Comparison of ENCODE assay signal across 19 cellular contexts in genomic region chr5:171261361-171261760, GRCh38. TPM values are rescaled to one million over a fixed set of nuclear protein-coding genes. Genes with fewer than 3 reads are reported as not detected.
DNase-seq lines count a peak whose midpoint lies in the region; ATAC-seq, FAIRE-seq and TF ChIP-seq lines count a peak whose summit lies in the region.
"Had no signal": no experiment of that assay in that cellular context is flagged by ENCODE, and none has a peak within 500 bp of the region (broad histone marks: within the 10 kb centered on the region; RNA-seq: fewer than 3 reads in every experiment).

No MANE protein-coding gene starts in this region.

- H3K56ac ChIP-seq in H1 (replicated peaks; ENCODE audit: insufficient read length, low read depth, low read length), result no peak overlapping the region

- no peak overlapping the region for H3K27ac ChIP-seq in H1 (ENCODE audit: low read depth, low read length)
- H3K27ac ChIP-seq: C4-2B had no signal

- H3K23ac ChIP-seq in H1 (ENCODE audit: insufficient read length), result no peak overlapping the region

- no peak overlapping the region for H3K9ac ChIP-seq in Loucy (ENCODE audit: low read depth, low read length, poor library complexity, severe bottlenecking)
- H3K9ac ChIP-seq in H1 (replicated peaks in 1 of 4; ENCODE audit: extremely low read depth in 1 of 4, low read depth in 3 of 4, low read length in 3 of 4), result no peak overlapping the region

- no peaks in the 10 kb centered on the region for H3K23me2 ChIP-seq in H1 (ENCODE audit: low read depth, low read length)

- FAIRE-seq in H1 (lab: Jason Lieb, UNC), result peak; percentile 39
- FAIRE-seq: A204.1, D721Med had no signal

- H3K4ac ChIP-seq in H1 (replicated peaks; ENCODE audit: insufficient read length, low read depth, low read length), result no peak overlapping the region

- H3K4me3 ChIP-seq in Loucy (ENCODE audit: low read length, poor library complexity, severe bottlenecking) (no peak overlapping the region), H1 (ENCODE audit: extremely low read depth in 1 of 4, insufficient read depth in 2 of 4, low read depth in 3 of 4, low read length in 4 of 4) (no peak overlapping the region)
- H3K4me3 ChIP-seq: HAP-1 had no signal

- TF ChIP-seq RAD21 in H1 (IDR thresholded peaks at IDR 0.05 in 1 of 2, conservative IDR thresholded peaks at IDR 0.05 in 1 of 2; ENCODE audit: low read depth in 2 of 2, low read length in 2 of 2), result no peak

- DNase-seq in SK-MEL-5 (ENCODE audit: low read depth, low spot score) (peak; percentile 67), H1 (ENCODE audit: low read depth in 1 of 2, low spot score in 2 of 2) (no peak), pons (ENCODE audit: low spot score) (peak; percentile 13)
- no peak for DNase-seq in activated CD8-positive, alpha-beta memory T cell treated with anti-CD3 and anti-CD28 coated beads, Interleukin-2, amount 50 U/mL, for 48 hours
- DNase-seq: ACHN; AML-193; Caco-2; CD4-positive, alpha-beta T cell; GF-D8 had no signal

- H2BK15ac ChIP-seq in H1 (ENCODE audit: low read length), result no peak overlapping the region

- H2AFZ ChIP-seq in Loucy (ENCODE audit: low read length) (peak overlapping the region; percentile 32; the same call in 1 of the 2 replicates), H1 (ENCODE audit: low read length) (no peak overlapping the region)

- 100% methylated on average over 1 of the region's 1 CpG; no CpG with 5 or more reads in 1 of the 2 experiments for WGBS in H1 (ENCODE audit: extremely low coverage in 1 of 2, insufficient coverage in 1 of 2, insufficient read length in 1 of 2, insufficient replicate concordance in 2 of 2, low coverage in 1 of 2, low lambda C conversion rate in 2 of 2, missing lambda C conversion rate in 1 of 2), 2 experiments

- no peaks in the 10 kb centered on the region for H3K27me3 ChIP-seq in Loucy (ENCODE audit: insufficient read depth, low read length, poor library complexity, severe bottlenecking)
- H3K27me3 ChIP-seq in H1 (replicated peaks in 1 of 4; ENCODE audit: control insufficient read depth in 3 of 4, extremely low read depth in 1 of 4, insufficient read depth in 3 of 4, low read length in 3 of 4), result no peaks in the 10 kb centered on the region

- H3K36me3 ChIP-seq in Loucy (ENCODE audit: insufficient read depth, low read length) (no peaks in the 10 kb centered on the region), H1 (ENCODE audit: control insufficient read depth in 2 of 4, insufficient read depth in 4 of 4, low read length in 3 of 4) (no peaks in the 10 kb centered on the region)
- H3K36me3 ChIP-seq: HAP-1 had no signal

- TF ChIP-seq POLR2A in H1 (IDR thresholded peaks at IDR 0.05; ENCODE audit: control extremely low read depth in 1 of 2, low read depth in 2 of 2, low read length in 2 of 2), result no peak

- H2BK5ac ChIP-seq in H1 (ENCODE audit: low read depth, low read length), result no peak overlapping the region

- TF ChIP-seq EP300 in H1 (IDR thresholded peaks at IDR 0.05; ENCODE audit: borderline replicate concordance in 1 of 2, low read depth in 2 of 2, low read length in 2 of 2), result no peak

- no peak overlapping the region for H4K91ac ChIP-seq in H1 (replicated peaks; ENCODE audit: insufficient read length, low read length)

- no peaks in the 10 kb centered on the region for H3K79me1 ChIP-seq in H1 (ENCODE audit: low read depth, low read length)

- ATAC-seq in GM18517 (IDR thresholded peaks at IDR 0.05; ENCODE audit: unreplicated experiment), result no peak
- no peak for ATAC-seq in GM21515 (IDR thresholded peaks at IDR 0.05; ENCODE audit: unreplicated experiment)

- H3K9me2 ChIP-seq in Loucy (replicated peaks; ENCODE audit: low read depth, low read length), result no peaks in the 10 kb centered on the region

- POLR2A ChIA-PET in H1 (lab: Charles Lee; ENCODE audit: partially characterized antibody), result interaction anchor here (0.9 kb wide), 1 partner anchor 25 kb away, joined by 3 read pairs; no protein-coding TSS in a partner anchor

- H3K79me2 ChIP-seq in Loucy (ENCODE audit: insufficient read depth, low read length) (no peaks in the 10 kb centered on the region), H1 (ENCODE audit: control insufficient read depth in 1 of 2, insufficient read depth in 2 of 2, low read length in 2 of 2) (no peaks in the 10 kb centered on the region)

- in situ Hi-C loops in SK-MEL-5 (cut with HindIII; ENCODE audit: low pct_unique_long_range_greater_than_20kb, low sequenced_read_pairs), result no loop called here

- H3K4me2 ChIP-seq in Loucy (ENCODE audit: low read depth, low read length, poor library complexity, severe bottlenecking) (no peak overlapping the region), H1 (ENCODE audit: insufficient read depth in 1 of 2, low read depth in 2 of 2, low read length in 2 of 2) (no peak overlapping the region)

- H3K14ac ChIP-seq in H1 (ENCODE audit: insufficient read length), result no peak overlapping the region

- H3K9me3 ChIP-seq in Loucy (ENCODE audit: insufficient read depth, low read depth, low read length) (no peaks in the 10 kb centered on the region), H1 (ENCODE audit: insufficient read depth in 2 of 2, low read depth in 1 of 2, low read length in 1 of 2) (no peaks in the 10 kb centered on the region)
- H3K9me3 ChIP-seq: Caco-2, HAP-1 had no signal

- no peaks in the 10 kb centered on the region for H3F3A ChIP-seq in Loucy (ENCODE audit: low read depth)

- no peak overlapping the region for H2AK5ac ChIP-seq in H1 (ENCODE audit: low read depth, low read length)

- H2BK12ac ChIP-seq in H1 (ENCODE audit: low read depth, low read length), result no peak overlapping the region

- H4K5ac ChIP-seq in H1 (ENCODE audit: insufficient read length, low read depth, low read length), result no peak overlapping the region

- H3K4me1 ChIP-seq in Loucy (ENCODE audit: insufficient read depth, low read length, poor library complexity, severe bottlenecking), result peaks cover 20% of the 10 kb centered on the region
- no peaks in the 10 kb centered on the region for H3K4me1 ChIP-seq in H1 (replicated peaks in 1 of 4; ENCODE audit: control insufficient read depth in 3 of 4, insufficient read depth in 4 of 4, low read length in 3 of 4)
- H3K4me1 ChIP-seq: Caco-2, HAP-1 had no signal

- H4K20me1 ChIP-seq in Loucy (ENCODE audit: insufficient read depth, low read length, poor library complexity, severe bottlenecking) (no peaks in the 10 kb centered on the region), H1 (replicated peaks in 1 of 2; ENCODE audit: control insufficient read depth in 1 of 2, insufficient read depth in 2 of 2, low read length in 2 of 2) (no peaks in the 10 kb centered on the region)

- no peak overlapping the region for H4K8ac ChIP-seq in H1 (ENCODE audit: extremely low read depth, insufficient read depth, low read length)

- H2BK120ac ChIP-seq in H1 (replicated peaks; ENCODE audit: low read depth, low read length), result no peak overlapping the region

- TF ChIP-seq CTCF in Loucy (conservative IDR thresholded peaks at IDR 0.05; ENCODE audit: low read length) (no peak), H1 (IDR thresholded peaks at IDR 0.05; ENCODE audit: control extremely low read depth in 1 of 3, insufficient read depth in 1 of 3, low read depth in 1 of 3, low read length in 3 of 3) (no peak)

- no peak overlapping the region for H3K18ac ChIP-seq in H1 (ENCODE audit: extremely low read depth, low read length)

- H2BK20ac ChIP-seq in H1 (ENCODE audit: low read length), result no peak overlapping the region

- CTCF ChIA-PET in H1 (lab: Charles Lee; ENCODE audit: partially characterized antibody), result interaction anchor here (1.0 to 4.1 kb wide), 3 partner anchors 11 to 81 kb away, joined by 4 to 25 read pairs (median 11); no protein-coding TSS in a partner anchor

TF ChIP-seq in H1, 55 proteins besides CTCF, POLR2A, EP300 and RAD21 (continues in another document):
- TF ChIP-seq MAX (IDR thresholded peaks at IDR 0.05) (no peak), SUZ12 (IDR thresholded peaks at IDR 0.05; ENCODE audit: low read length) (no peak), CBX5 (IDR thresholded peaks at IDR 0.05; ENCODE audit: low read depth, low read length) (no peak), CTBP2 (IDR thresholded peaks at IDR 0.05; ENCODE audit: borderline replicate concordance, insufficient read depth, insufficient read length, low read length) (no peak), SIN3A (conservative IDR thresholded peaks at IDR 0.05 in 1 of 2, IDR thresholded peaks at IDR 0.05 in 1 of 2; ENCODE audit: low read depth in 1 of 2, low read length in 2 of 2) (no peak), USF2 (IDR thresholded peaks at IDR 0.05; ENCODE audit: low read length) (no peak), KDM1A (IDR thresholded peaks at IDR 0.05; ENCODE audit: borderline replicate concordance, low read length) (no peak), HDAC6 (IDR thresholded peaks at IDR 0.05; ENCODE audit: low read depth, low read length) (no peak)

RNA-seq across cellular contexts. Expression of gene TLX3, which starts 47.7 kb away (rescaled TPM):
- not detected in 2 replicates for total RNA-seq in SK-MEL-5 (2014; rRNA removed; shearing (Covaris generic))
- polyA plus RNA-seq in SK-MEL-5 (2015; cell fraction: cytosol; rRNA removed), result not detected in 2 replicates
- polyA plus RNA-seq in SK-MEL-5 (2015; cell fraction: nucleus; rRNA removed), result not detected in 2 replicates
- total RNA-seq in H1 (2021; fragmentation: NEBNext Ultra II Directional; extraction: Animal tissue kit (Norgen Biotek cat#: 25700)), result not detected in 2 replicates
- not detected in 2 replicates for polyA plus RNA-seq in H1 (2011; rRNA removed)
- polyA plus RNA-seq in H1 (2011; cell fraction: cytosol; rRNA removed), result not detected
- not detected for polyA plus RNA-seq in H1 (2011; cell fraction: nucleus; rRNA removed)
- polyA plus RNA-seq in H1 (2012, experiment 1 of 2), result not detected in 4 replicates
- not detected for polyA plus RNA-seq in H1 (2012, experiment 2 of 2)
- 0.10 TPM for polyA plus RNA-seq in H1 (2013, experiment 1 of 2)
- 0.06 TPM for polyA plus RNA-seq in H1 (2013, experiment 2 of 2)
- polyA minus RNA-seq in H1 (2011; rRNA and poly(A)+ RNA removed), result not detected in 2 replicates
- not detected for polyA minus RNA-seq in H1 (2011; cell fraction: cytosol; rRNA and poly(A)+ RNA removed)
- not detected for polyA minus RNA-seq in H1 (2011; cell fraction: nucleus; rRNA and poly(A)+ RNA removed)
- total RNA-seq: Caco-2; CD4-positive, alpha-beta T cell; H4; HT-29 had no signal
- polyA plus RNA-seq: BJ had no signal

Comparison
In these comparisons a context has a peak if more than half of its experiments do, and no peak if none do; other contexts are left out.
1. DNase-seq: peak in SK-MEL-5 (single experiment) and pons (single experiment); none in H1 (0 of 2) and activated CD8-positive, alpha-beta memory T cell treated with anti-CD3 and anti-CD28 coated beads, Interleukin-2, amount 50 U/mL, for 48 hours (single experiment).